20 cellular contexts compared by ENCODE assay signal in genomic region chr2:154495455-154495868, GRCh38.
DNase-seq lines count a peak whose midpoint lies in the region; ATAC-seq lines count a peak whose summit lies in the region.
"Had no signal": no experiment of that assay in that cellular context is flagged by ENCODE, and none has a peak within 500 bp of the region (broad histone marks: within the 10 kb centered on the region; RNA-seq: fewer than 3 reads in every experiment).

No MANE protein-coding gene starts in this region.

- no peak overlapping the region for H3K27ac ChIP-seq in naive thymus-derived CD4-positive, alpha-beta T cell (ENCODE audit: low read depth, low read length)
- H3K27ac ChIP-seq: neutrophil, transverse colon had no signal

- no peaks in the 10 kb centered on the region for H3K4me1 Mint-ChIP-seq in naive thymus-derived CD4-positive, alpha-beta T cell
- H3K4me1 Mint-ChIP-seq: CD14-positive monocyte had no signal

- no peak overlapping the region for H3K27ac Mint-ChIP-seq in naive thymus-derived CD4-positive, alpha-beta T cell
- H3K27ac Mint-ChIP-seq: activated CD8-positive, alpha-beta T cell treated with anti-CD3 and anti-CD28 coated beads, Interleukin-2, amount 10 ng/mL, durations not matched to agents 7 days and 5 days; activated naive CD4-positive, alpha-beta T cell treated with anti-CD3 and anti-CD28 coated beads, Interleukin-2, amount 50 U/mL, for 72 hours; CD14-positive monocyte; stimulated activated naive CD8-positive, alpha-beta T cell treated with anti-CD3 and anti-CD28 coated beads, Interleukin-15, Interleukin-2, amounts not matched to agents 100 ng/mL and 50 ng/mL, for 24 hours; WTC11 had no signal

- peak; percentile 75 for ATAC-seq in GM18517 (IDR thresholded peaks at IDR 0.05; ENCODE audit: unreplicated experiment)
- peak; percentile 22 for ATAC-seq in GM19468 (IDR thresholded peaks at IDR 0.05; ENCODE audit: extremely low read depth, unreplicated experiment)
- ATAC-seq in HG03342 (IDR thresholded peaks at IDR 0.05; ENCODE audit: unreplicated experiment) = peak; percentile 60
- ATAC-seq in activated CD4-positive, CD25-positive, alpha-beta regulatory T cell treated with anti-CD3 and anti-CD28 coated beads, Interleukin-2, amount 50 U/mL, for 24 hours = no peak
- ATAC-seq in naive thymus-derived CD4-positive, alpha-beta T cell = no peak
- ATAC-seq: activated CD8-positive, alpha-beta T cell treated with anti-CD3 and anti-CD28 coated beads, Interleukin-2, amount 10 ng/mL, durations not matched to agents 7 days and 5 days; activated naive CD4-positive, alpha-beta T cell treated with anti-CD3 and anti-CD28 coated beads, Interleukin-2, amount 50 U/mL, for 72 hours; activated T-cell treated with anti-CD3 and anti-CD28 coated beads, Interleukin-2, amount 50 U/mL, for 4 hours; Panc1; right cardiac atrium; WTC11 had no signal

- POLR2A ChIA-PET in naive thymus-derived CD4-positive, alpha-beta T cell (lab: Charles Lee) = no interaction called here

- intact Hi-C loops in naive thymus-derived CD4-positive, alpha-beta T cell (cut with micrococcal nuclease) = no loop called here

- peak; percentile 59 for DNase-seq in kidney glomerular epithelial cell (lab: John Stamatoyannopoulos, UW)
- no peak for DNase-seq in NCI-H2171 (lab: John Stamatoyannopoulos, UW)
- no peak for DNase-seq in GM19240 (ENCODE audit: insufficient read length, low spot score)
- DNase-seq in naive thymus-derived CD4-positive, alpha-beta T cell = no peak
- DNase-seq: activated CD8-positive, alpha-beta T cell treated with anti-CD3 and anti-CD28 coated beads, Interleukin-2, amount 10 ng/mL, durations not matched to agents 7 days and 5 days; activated T-cell treated with anti-CD3 and anti-CD28 coated beads, Interleukin-2, amount 50 U/mL, for 4 hours; GDM1; NCI-H1417; right cardiac atrium; transverse colon had no signal

- no peak overlapping the region for H3K4me3 ChIP-seq in naive thymus-derived CD4-positive, alpha-beta T cell (ENCODE audit: low read length)
- H3K4me3 ChIP-seq: transverse colon had no signal

- CTCF ChIA-PET in naive thymus-derived CD4-positive, alpha-beta T cell (lab: Charles Lee) = no interaction called here

- H3K27me3 ChIP-seq in naive thymus-derived CD4-positive, alpha-beta T cell (ENCODE audit: control insufficient read depth in 2 of 2, insufficient read depth in 2 of 2, low read length in 2 of 2) = no peaks in the 10 kb centered on the region
- H3K27me3 ChIP-seq: neutrophil, transverse colon had no signal

- H3K9me3 ChIP-seq in naive thymus-derived CD4-positive, alpha-beta T cell (ENCODE audit: control insufficient read depth in 2 of 3, low read length in 3 of 3) = no peaks in the 10 kb centered on the region
- H3K9me3 ChIP-seq: neutrophil, transverse colon had no signal

- H3K36me3 ChIP-seq in naive thymus-derived CD4-positive, alpha-beta T cell (ENCODE audit: control insufficient read depth in 2 of 3, insufficient read depth in 3 of 3, low read length in 3 of 3) = no peaks in the 10 kb centered on the region
- H3K36me3 ChIP-seq: neutrophil, transverse colon had no signal

- no peak overlapping the region for H3K4me3 Mint-ChIP-seq in naive thymus-derived CD4-positive, alpha-beta T cell
- H3K4me3 Mint-ChIP-seq: activated CD8-positive, alpha-beta T cell treated with anti-CD3 and anti-CD28 coated beads, Interleukin-2, amount 10 ng/mL, durations not matched to agents 7 days and 5 days; activated T-cell treated with anti-CD3 and anti-CD28 coated beads, Interleukin-2, amount 50 U/mL, for 4 hours; CD14-positive monocyte; stimulated activated naive CD8-positive, alpha-beta T cell treated with anti-CD3 and anti-CD28 coated beads, Interleukin-15, Interleukin-2, amounts not matched to agents 100 ng/mL and 50 ng/mL, for 24 hours; WTC11 had no signal

- no peaks in the 10 kb centered on the region for H3K4me1 ChIP-seq in naive thymus-derived CD4-positive, alpha-beta T cell (ENCODE audit: control insufficient read depth in 2 of 2, insufficient read depth in 2 of 2, low read length in 2 of 2)
- H3K4me1 ChIP-seq: transverse colon had no signal

- H3K9me3 Mint-ChIP-seq in naive thymus-derived CD4-positive, alpha-beta T cell = peaks cover 0 to 15% (median 2%) of the 10 kb centered on the region in 11 donors

- H3K27me3 Mint-ChIP-seq in naive thymus-derived CD4-positive, alpha-beta T cell = no peaks in the 10 kb centered on the region
- H3K27me3 Mint-ChIP-seq: stimulated activated naive CD8-positive, alpha-beta T cell treated with anti-CD3 and anti-CD28 coated beads, Interleukin-15, Interleukin-2, amounts not matched to agents 100 ng/mL and 50 ng/mL, for 24 hours had no signal

- no peaks in the 10 kb centered on the region for H3K36me3 Mint-ChIP-seq in naive thymus-derived CD4-positive, alpha-beta T cell
- H3K36me3 Mint-ChIP-seq: activated naive CD4-positive, alpha-beta T cell treated with anti-CD3 and anti-CD28 coated beads, Interleukin-2, amount 50 U/mL, for 72 hours; CD14-positive monocyte; WTC11 had no signal

Comparison
In these comparisons a context has a peak if more than half of its experiments do, and no peak if none do; other contexts are left out.
1. ATAC-seq: peak in GM18517 (single experiment), GM19468 (single experiment) and HG03342 (single experiment); none in activated CD4-positive, CD25-positive, alpha-beta regulatory T cell treated with anti-CD3 and anti-CD28 coated beads, Interleukin-2, amount 50 U/mL, for 24 hours (0 of 2) and naive thymus-derived CD4-positive, alpha-beta T cell (single experiment).